ENCODE assay signal across 18 cellular contexts in the genomic region with DNA sequence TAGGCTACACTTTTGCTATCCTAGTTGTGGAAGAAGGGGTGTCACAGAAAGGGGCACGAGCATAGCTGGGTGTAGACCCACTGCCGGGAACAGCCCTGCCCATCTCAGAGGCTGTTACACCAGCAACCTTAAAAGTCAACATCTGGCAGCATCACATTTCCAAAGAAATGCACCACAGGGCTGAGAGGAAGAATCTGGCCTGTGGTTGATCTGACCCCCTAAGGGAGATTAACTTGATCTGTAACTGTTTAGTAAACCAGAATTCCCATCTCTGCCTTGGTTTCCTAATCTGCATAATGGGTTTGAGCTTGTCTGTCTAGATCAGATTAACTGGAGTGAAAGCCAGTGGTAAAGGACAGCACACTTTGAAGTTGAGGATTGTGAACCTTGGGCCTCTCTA. TPM values are rescaled to one million over a fixed set of nuclear protein-coding genes. Genes with fewer than 3 reads are reported as not detected.
DNase-seq lines count a peak whose midpoint lies in the region; TF ChIP-seq lines count a peak whose summit lies in the region.
"Had no signal": no experiment of that assay in that cellular context is flagged by ENCODE, and none has a peak within 500 bp of the region (broad histone marks: within the 10 kb centered on the region; RNA-seq: fewer than 3 reads in every experiment).

No MANE protein-coding gene starts in this region.

- no peaks in the 10 kb centered on the region for H3K27me3 Mint-ChIP-seq in dendritic cell treated with granulocyte-macrophage colony-stimulating factor and Interleukin-4, amounts not matched to agents 40 ng/mL and 50 ng/mL, for 4 days
- no peaks in the 10 kb centered on the region for H3K27me3 Mint-ChIP-seq in type B pancreatic cell
- H3K27me3 Mint-ChIP-seq: activated naive CD4-positive, alpha-beta T cell treated with anti-CD3 and anti-CD28 coated beads, Interleukin-2, amount 50 U/mL, for 24 hours; central memory CD8-positive, alpha-beta T cell had no signal

- H3K9ac ChIP-seq in mammary epithelial cell (ENCODE audit: insufficient read depth, low read length), result no peak overlapping the region
- no peak overlapping the region for H3K9ac ChIP-seq in neuronal stem cell (ENCODE audit: low read depth, low read length, poor library complexity)

- H3K4me2 ChIP-seq in mammary epithelial cell (ENCODE audit: insufficient read depth, low read depth, low read length) (no peak overlapping the region), neuronal stem cell (ENCODE audit: insufficient read depth, low read length, poor library complexity, severe bottlenecking) (no peak overlapping the region)

- H3K27me3 ChIP-seq in breast epithelium (no peaks in the 10 kb centered on the region), mammary epithelial cell (ENCODE audit: insufficient read depth, low read length) (no peaks in the 10 kb centered on the region), neuronal stem cell (ENCODE audit: control insufficient read depth in 3 of 3, insufficient read depth in 3 of 3, low read depth in 1 of 3, low read length in 3 of 3) (no peaks in the 10 kb centered on the region)
- H3K27me3 ChIP-seq: left lung had no signal

- intact Hi-C loops in breast epithelium (cut with DNase I; ENCODE audit: low total_unique reads) (no loop called here), mammary epithelial cell (cut with micrococcal nuclease) (no loop called here)
- intact Hi-C loops in dendritic cell treated with granulocyte-macrophage colony-stimulating factor and Interleukin-4, amounts not matched to agents 40 ng/mL and 50 ng/mL, for 4 days (cut with micrococcal nuclease), result no loop called here

- in situ Hi-C loops in mammary epithelial cell (cut with MboI; ENCODE audit: low sequenced_read_pairs in 2 of 2), result no loop called here

- no peak overlapping the region for H3K4ac ChIP-seq in neuronal stem cell (ENCODE audit: low read length)

- H3K18ac ChIP-seq in neuronal stem cell (ENCODE audit: low read length), result no peak overlapping the region

- no peak overlapping the region for H2BK5ac ChIP-seq in neuronal stem cell (ENCODE audit: low read length)

- H3K27ac ChIP-seq in breast epithelium (peak overlapping the region; percentile 49 to 88), mammary epithelial cell (ENCODE audit: insufficient read depth, low read depth, low read length) (no peak overlapping the region), neuronal stem cell (replicated peaks; ENCODE audit: low read length) (no peak overlapping the region)
- H3K27ac ChIP-seq: 22Rv1 had no signal

- dilution Hi-C loops in mammary epithelial cell (cut with HindIII; ENCODE audit: low sequenced_read_pairs), result no loop called here

- CTCF ChIA-PET in mammary epithelial cell (lab: Charles Lee; ENCODE audit: low non-redundant PET), result interaction anchor here (0.6 kb wide), 1 partner anchor 12 kb away, joined by 5 read pairs; no protein-coding TSS in a partner anchor

- peaks cover 88% of the 10 kb centered on the region for H3K4me1 Mint-ChIP-seq in dendritic cell treated with granulocyte-macrophage colony-stimulating factor and Interleukin-4, amounts not matched to agents 40 ng/mL and 50 ng/mL, for 4 days (ENCODE audit: low read depth)
- H3K4me1 Mint-ChIP-seq in type B pancreatic cell (ENCODE audit: unreplicated experiment), result peaks cover 60% of the 10 kb centered on the region
- H3K4me1 Mint-ChIP-seq: central memory CD8-positive, alpha-beta T cell had no signal

- H3K9me3 Mint-ChIP-seq in dendritic cell treated with granulocyte-macrophage colony-stimulating factor and Interleukin-4, amounts not matched to agents 40 ng/mL and 50 ng/mL, for 4 days, result no peaks in the 10 kb centered on the region
- H3K9me3 Mint-ChIP-seq in type B pancreatic cell, result no peaks in the 10 kb centered on the region
- H3K9me3 Mint-ChIP-seq: activated naive CD4-positive, alpha-beta T cell treated with anti-CD3 and anti-CD28 coated beads, Interleukin-2, amount 50 U/mL, for 24 hours; central memory CD8-positive, alpha-beta T cell; nephron progenitor cell had no signal

- H3K36me3 Mint-ChIP-seq in dendritic cell treated with granulocyte-macrophage colony-stimulating factor and Interleukin-4, amounts not matched to agents 40 ng/mL and 50 ng/mL, for 4 days (ENCODE audit: low read depth), result peaks cover 91% of the 10 kb centered on the region
- peaks cover 31% of the 10 kb centered on the region for H3K36me3 Mint-ChIP-seq in type B pancreatic cell

- 81% methylated on average over 2 of the region's 2 CpGs for WGBS in mammary epithelial cell (ENCODE audit: low coverage, missing lambda C conversion rate)
- whole genome bisulfite sequencing in neuronal stem cell (ENCODE audit: extremely low coverage in 2 of 2, insufficient read length in 2 of 2, insufficient replicate concordance in 1 of 2), 2 donors, result no CpG with 5 or more reads among the region's 2 CpGs

- H4K20me1 ChIP-seq in mammary epithelial cell (ENCODE audit: insufficient read depth, low read length), result no peaks in the 10 kb centered on the region

- peak overlapping the region; percentile 43 for H3K23ac ChIP-seq in neuronal stem cell (ENCODE audit: low read depth, low read length, poor library complexity)

- TF ChIP-seq POLR2A in breast epithelium (IDR thresholded peaks at IDR 0.05), result no peak

- BruUV-seq in mammary epithelial cell (replicated peaks; lab: Mats Ljungman, UMichigan), result no TSS peak

- H3K79me1 ChIP-seq in neuronal stem cell (ENCODE audit: low read depth, low read length), result peaks cover 3% of the 10 kb centered on the region

- no peak overlapping the region for H4K91ac ChIP-seq in neuronal stem cell (ENCODE audit: low read depth, low read length, poor library complexity)

- DNase-seq in breast epithelium (ENCODE audit: low spot score in 2 of 2) (no peak), mammary epithelial cell (no peak), neuronal stem cell (ENCODE audit: low spot score) (no peak), type B pancreatic cell (ENCODE audit: extremely low spot score, unreplicated experiment) (no peak), amygdala (lab: John Stamatoyannopoulos, UW) (no peak), LoVo (ENCODE audit: low spot score) (no peak), NCI-H446 (lab: John Stamatoyannopoulos, UW) (no peak)
- DNase-seq: activated CD4-positive, CD25-positive, alpha-beta regulatory T cell treated with anti-CD3 and anti-CD28 coated beads, Interleukin-2, amount 50 U/mL, for 72 hours; KG1; left lung; nephron progenitor cell; SHP77; T-helper 2 cell had no signal

- no peak overlapping the region for H3K4me3 Mint-ChIP-seq in dendritic cell treated with granulocyte-macrophage colony-stimulating factor and Interleukin-4, amounts not matched to agents 40 ng/mL and 50 ng/mL, for 4 days
- no peak overlapping the region for H3K4me3 Mint-ChIP-seq in type B pancreatic cell
- H3K4me3 Mint-ChIP-seq: activated naive CD4-positive, alpha-beta T cell treated with anti-CD3 and anti-CD28 coated beads, Interleukin-2, amount 50 U/mL, for 24 hours; central memory CD8-positive, alpha-beta T cell; nephron progenitor cell had no signal

- H3K4me3 ChIP-seq in breast epithelium (no peak overlapping the region), mammary epithelial cell (replicated peaks in 1 of 3; ENCODE audit: insufficient read depth in 1 of 3, low read depth in 2 of 3, low read length in 3 of 3) (no peak overlapping the region), neuronal stem cell (ENCODE audit: low read length in 2 of 2) (no peak overlapping the region)
- H3K4me3 ChIP-seq: GM12878, left lung had no signal

- H3K79me2 ChIP-seq in mammary epithelial cell (ENCODE audit: insufficient read depth, low read length), result no peaks in the 10 kb centered on the region

- H2AFZ ChIP-seq in mammary epithelial cell (ENCODE audit: low read depth, low read length) (no peak overlapping the region), neuronal stem cell (ENCODE audit: low read length) (no peak overlapping the region)

- H3K36me3 ChIP-seq in breast epithelium (no peaks in the 10 kb centered on the region), mammary epithelial cell (ENCODE audit: insufficient read depth, low read length) (peaks cover 3% of the 10 kb centered on the region), neuronal stem cell (replicated peaks in 1 of 2; ENCODE audit: control insufficient read depth in 2 of 2, insufficient read depth in 2 of 2, low read length in 2 of 2) (peaks cover 41 to 98% of the 10 kb centered on the region in 2 donors)

- H2BK15ac ChIP-seq in neuronal stem cell (ENCODE audit: low read length), result no peak overlapping the region

- H2AK5ac ChIP-seq in neuronal stem cell (ENCODE audit: low read depth, low read length), result no peak overlapping the region

- H3K9me3 ChIP-seq in breast epithelium (no peaks in the 10 kb centered on the region), mammary epithelial cell (replicated peaks; ENCODE audit: insufficient read depth, low read length) (no peaks in the 10 kb centered on the region), neuronal stem cell (replicated peaks in 1 of 2; ENCODE audit: control insufficient read depth in 2 of 2, insufficient read depth in 1 of 2, low read depth in 1 of 2, low read length in 2 of 2) (no peaks in the 10 kb centered on the region)
- H3K9me3 ChIP-seq: left lung had no signal

- TF ChIP-seq CTCF in breast epithelium (IDR thresholded peaks at IDR 0.05) (no peak), mammary epithelial cell (conservative IDR thresholded peaks at IDR 0.05 in 1 of 2, IDR thresholded peaks at IDR 0.05 in 1 of 2; ENCODE audit: extremely low read depth in 1 of 2, insufficient read depth in 1 of 2, low read depth in 1 of 2, low read length in 2 of 2) (no peak), type B pancreatic cell (conservative IDR thresholded peaks at IDR 0.05) (no peak)

- H3K27ac Mint-ChIP-seq in dendritic cell treated with granulocyte-macrophage colony-stimulating factor and Interleukin-4, amounts not matched to agents 40 ng/mL and 50 ng/mL, for 4 days, result peak overlapping the region; percentile 60
- peak overlapping the region; percentile 53 for H3K27ac Mint-ChIP-seq in type B pancreatic cell
- H3K27ac Mint-ChIP-seq: activated naive CD4-positive, alpha-beta T cell treated with anti-CD3 and anti-CD28 coated beads, Interleukin-2, amount 50 U/mL, for 24 hours had no signal

- no peak overlapping the region for H2BK12ac ChIP-seq in neuronal stem cell (ENCODE audit: low read length)

- no peak overlapping the region for H3K14ac ChIP-seq in neuronal stem cell (ENCODE audit: low read length)

- no peak overlapping the region for H2BK120ac ChIP-seq in neuronal stem cell (ENCODE audit: low read depth, low read length)

- peaks cover 7% of the 10 kb centered on the region in 2 donors for H3K4me1 ChIP-seq in breast epithelium
- H3K4me1 ChIP-seq in mammary epithelial cell (ENCODE audit: insufficient read depth, low read length), result peaks cover 14% of the 10 kb centered on the region
- H3K4me1 ChIP-seq in neuronal stem cell (ENCODE audit: control insufficient read depth in 2 of 2, insufficient read depth in 1 of 2, low read depth in 1 of 2, low read length in 2 of 2), result peaks cover 4 to 16% of the 10 kb centered on the region in 2 donors

- H4K8ac ChIP-seq in neuronal stem cell (ENCODE audit: low read depth, low read length), result no peak overlapping the region

RNA-seq across cellular contexts. Expression of gene LRP1-AS, which starts 1.3 kb away (rescaled TPM):
- total RNA-seq in breast epithelium (not detected), mammary epithelial cell (not detected), type B pancreatic cell (ENCODE audit: low replicate concordance) (not detected in 2 replicates)
- polyA plus RNA-seq in mammary epithelial cell, result not detected
- polyA minus RNA-seq in mammary epithelial cell, result not detected
- not detected for polyA plus RNA-seq in neuronal stem cell (2013, experiment 1 of 2)
- polyA plus RNA-seq in neuronal stem cell (2013, experiment 2 of 2), result not detected
- total RNA-seq: GM12878, left lung had no signal
- polyA plus RNA-seq: GM12878 had no signal

RNA-seq across cellular contexts. Expression of gene LRP1, which starts 17.8 kb away (rescaled TPM):
- 100 to 1,000 TPM; 102 to 894 (median 240) TPM for total RNA-seq in breast epithelium
- total RNA-seq in mammary epithelial cell, result 10 to 100 TPM; 33.2 to 57.0 TPM
- 11.3 TPM for polyA plus RNA-seq in mammary epithelial cell
- 75.1 TPM for polyA minus RNA-seq in mammary epithelial cell
- 13.3 TPM for polyA plus RNA-seq in neuronal stem cell (2013, experiment 1 of 2)
- 12.4 TPM for polyA plus RNA-seq in neuronal stem cell (2013, experiment 2 of 2)
- total RNA-seq in type B pancreatic cell (ENCODE audit: low replicate concordance), result 96.4 and 138 TPM in 2 replicates

RNA-seq across cellular contexts. Expression of gene STAT6, which starts 34.9 kb away (rescaled TPM):
- total RNA-seq in breast epithelium, result 100 to 1,000 TPM; 139 to 147 (median 146) TPM
- 100 to 1,000 TPM in 1 of 2 donors, 10 to 100 TPM in 1; 65.3 to 150 TPM for total RNA-seq in mammary epithelial cell
- 170 TPM for polyA plus RNA-seq in mammary epithelial cell
- 136 TPM for polyA minus RNA-seq in mammary epithelial cell
- 9.9 TPM for polyA plus RNA-seq in neuronal stem cell (2013, experiment 1 of 2)
- 8.0 TPM for polyA plus RNA-seq in neuronal stem cell (2013, experiment 2 of 2)
- total RNA-seq in type B pancreatic cell (ENCODE audit: low replicate concordance), result 83.4 and 167 TPM in 2 replicates

RNA-seq across cellular contexts. Expression of gene NAB2, which starts 57.2 kb away (rescaled TPM):
- total RNA-seq in breast epithelium (10 to 100 TPM in 2 of 3 donors, 1 to 10 TPM in 1; 9.0 to 33.2 (median 24.6) TPM), mammary epithelial cell (10 to 100 TPM; 33.8 to 35.3 TPM), type B pancreatic cell (ENCODE audit: low replicate concordance) (48.3 and 49.7 TPM in 2 replicates)
- 28.4 TPM for polyA plus RNA-seq in mammary epithelial cell
- 66.6 TPM for polyA minus RNA-seq in mammary epithelial cell
- polyA plus RNA-seq in neuronal stem cell (2013, experiment 1 of 2), result 51.0 TPM
- 47.9 TPM for polyA plus RNA-seq in neuronal stem cell (2013, experiment 2 of 2)

Comparison
In these comparisons a context has a peak if more than half of its experiments do, and no peak if none do; other contexts are left out.
1. H3K27ac ChIP-seq: peak in breast epithelium (2 of 2); none in mammary epithelial cell (single experiment) and neuronal stem cell (single experiment).